In the genomic region with DNA sequence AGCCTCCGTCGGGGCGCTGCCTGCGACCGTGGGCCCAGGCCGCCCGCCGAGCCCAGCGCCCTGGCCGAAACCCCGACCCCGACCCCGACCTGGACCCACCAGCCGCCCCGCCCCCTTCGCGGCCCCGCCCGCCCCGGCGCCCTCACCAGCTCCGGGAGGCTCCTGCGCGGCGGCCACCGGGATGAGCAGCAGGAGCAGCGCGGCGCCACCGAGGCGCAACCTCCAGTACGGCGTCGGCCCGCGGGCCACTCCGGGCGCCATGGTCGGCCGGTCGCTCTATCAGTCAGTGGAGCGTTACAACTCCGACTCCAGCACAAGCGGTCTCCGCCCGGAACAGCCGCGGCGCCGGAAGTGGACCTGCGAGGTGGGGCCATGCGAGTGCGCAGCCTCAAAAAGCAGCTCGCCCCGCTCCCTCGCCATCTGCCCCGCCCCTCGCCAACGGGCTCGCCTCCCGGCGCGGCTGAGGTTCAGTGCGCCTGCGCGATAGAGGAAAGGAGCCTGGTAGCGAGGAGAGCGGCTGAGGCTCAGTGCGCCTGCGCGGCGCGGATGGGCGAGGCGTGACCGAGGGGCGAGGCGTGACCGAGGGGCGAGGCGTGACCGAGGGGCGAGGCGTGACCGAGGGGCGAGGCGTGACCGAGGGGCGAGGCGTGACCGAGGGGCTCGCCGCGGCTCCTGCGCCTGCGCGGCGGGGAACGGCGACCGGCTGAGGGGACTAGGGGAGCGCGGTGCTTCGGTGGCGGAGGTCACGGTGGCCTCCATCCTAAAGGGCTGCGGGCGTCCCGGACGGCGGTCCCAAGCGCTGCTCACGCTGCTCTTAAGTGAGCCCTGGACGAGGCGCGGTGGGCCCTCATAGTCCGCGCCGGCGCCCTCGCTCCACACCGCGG, we compare ENCODE assay signal across 1 cellular context.
TF ChIP-seq lines count a peak whose summit lies in the region.

A gene with protein sequence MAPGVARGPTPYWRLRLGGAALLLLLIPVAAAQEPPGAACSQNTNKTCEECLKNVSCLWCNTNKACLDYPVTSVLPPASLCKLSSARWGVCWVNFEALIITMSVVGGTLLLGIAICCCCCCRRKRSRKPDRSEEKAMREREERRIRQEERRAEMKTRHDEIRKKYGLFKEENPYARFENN (minus strand): TSS at position 335 of the 884 bp plus-strand sequence. CDS start 74 bp downstream, at position 261.

TF ChIP-seq in K562, 482 proteins besides CTCF, POLR2A, EP300 and RAD21 (continued from another document and continues in another):
- TF ChIP-seq, protein P1, sequence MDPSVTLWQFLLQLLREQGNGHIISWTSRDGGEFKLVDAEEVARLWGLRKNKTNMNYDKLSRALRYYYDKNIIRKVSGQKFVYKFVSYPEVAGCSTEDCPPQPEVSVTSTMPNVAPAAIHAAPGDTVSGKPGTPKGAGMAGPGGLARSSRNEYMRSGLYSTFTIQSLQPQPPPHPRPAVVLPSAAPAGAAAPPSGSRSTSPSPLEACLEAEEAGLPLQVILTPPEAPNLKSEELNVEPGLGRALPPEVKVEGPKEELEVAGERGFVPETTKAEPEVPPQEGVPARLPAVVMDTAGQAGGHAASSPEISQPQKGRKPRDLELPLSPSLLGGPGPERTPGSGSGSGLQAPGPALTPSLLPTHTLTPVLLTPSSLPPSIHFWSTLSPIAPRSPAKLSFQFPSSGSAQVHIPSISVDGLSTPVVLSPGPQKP (CRISPR knock-in tag; IDR thresholded peaks at IDR 0.05), result no peak
- TF ChIP-seq MECOM (CRISPR knock-in tag; IDR thresholded peaks at IDR 0.05) (no peak), ZNF589 (CRISPR knock-in tag; IDR thresholded peaks at IDR 0.05; ENCODE audit: low read depth) (no peak), L3MBTL2 (IDR thresholded peaks at IDR 0.05) (peak; percentile 98), NR3C1 (CRISPR knock-in tag; IDR thresholded peaks at IDR 0.05) (peak; percentile 94), FOXA1 (IDR thresholded peaks at IDR 0.05; ENCODE audit: borderline replicate concordance) (no peak), MBD2 (IDR thresholded peaks at IDR 0.05; ENCODE audit: borderline replicate concordance, low read depth) (peak; percentile 1; the same call in 1 of the 2 replicates), NFIC (IDR thresholded peaks at IDR 0.05) (no peak), ZNF384 (IDR thresholded peaks at IDR 0.05; ENCODE audit: low read depth, low read length) (no peak), POLR2B (IDR thresholded peaks at IDR 0.05; ENCODE audit: low read depth, partially characterized antibody) (peak; percentile 89), DACH1 (IDR thresholded peaks at IDR 0.05; ENCODE audit: partially characterized antibody) (no peak), RBM34 (IDR thresholded peaks at IDR 0.05; ENCODE audit: borderline replicate concordance, insufficient read depth, low read length) (0 out of 2 replicates have a peak, but pooled peaks have one; percentile 45), HMG20B (CRISPR knock-in tag; IDR thresholded peaks at IDR 0.05) (no peak), EWSR1 (IDR thresholded peaks at IDR 0.05; ENCODE audit: borderline replicate concordance, low read depth, partially characterized antibody) (no peak), CBX2 (IDR thresholded peaks at IDR 0.05; ENCODE audit: insufficient read depth, low read length, poor library complexity, severe bottlenecking) (no peak), GABPA (tag; conservative IDR thresholded peaks at IDR 0.05; ENCODE audit: low read depth) (peak; percentile 92), ZFP30 (CRISPR knock-in tag; IDR thresholded peaks at IDR 0.05; ENCODE audit: borderline replicate concordance) (no peak), BDP1 (IDR thresholded peaks at IDR 0.05; ENCODE audit: insufficient read depth, insufficient read length) (no peak), SMAD2 (IDR thresholded peaks at IDR 0.05; ENCODE audit: low read depth, low read length) (no peak), MCM2 (IDR thresholded peaks at IDR 0.05; ENCODE audit: low read depth) (no peak), ZNF586 (CRISPR knock-in tag; conservative IDR thresholded peaks at IDR 0.05) (no peak), ZNF282 (CRISPR knock-in tag; IDR thresholded peaks at IDR 0.05) (peak; percentile 79; the same call in 1 of the 2 replicates), PHB (CRISPR knock-in tag; IDR thresholded peaks at IDR 0.05) (no peak), RBBP5 (IDR thresholded peaks at IDR 0.05; ENCODE audit: borderline replicate concordance, insufficient read depth, low read length, poor library complexity, severe bottlenecking) (peak; percentile 63), PRPF4 (IDR thresholded peaks at IDR 0.05; ENCODE audit: insufficient read depth, low read depth, low read length, poor library complexity, severe bottlenecking) (no peak), TRIM28 (IDR thresholded peaks at IDR 0.05) (no peak)
- TF ChIP-seq, protein P2, sequence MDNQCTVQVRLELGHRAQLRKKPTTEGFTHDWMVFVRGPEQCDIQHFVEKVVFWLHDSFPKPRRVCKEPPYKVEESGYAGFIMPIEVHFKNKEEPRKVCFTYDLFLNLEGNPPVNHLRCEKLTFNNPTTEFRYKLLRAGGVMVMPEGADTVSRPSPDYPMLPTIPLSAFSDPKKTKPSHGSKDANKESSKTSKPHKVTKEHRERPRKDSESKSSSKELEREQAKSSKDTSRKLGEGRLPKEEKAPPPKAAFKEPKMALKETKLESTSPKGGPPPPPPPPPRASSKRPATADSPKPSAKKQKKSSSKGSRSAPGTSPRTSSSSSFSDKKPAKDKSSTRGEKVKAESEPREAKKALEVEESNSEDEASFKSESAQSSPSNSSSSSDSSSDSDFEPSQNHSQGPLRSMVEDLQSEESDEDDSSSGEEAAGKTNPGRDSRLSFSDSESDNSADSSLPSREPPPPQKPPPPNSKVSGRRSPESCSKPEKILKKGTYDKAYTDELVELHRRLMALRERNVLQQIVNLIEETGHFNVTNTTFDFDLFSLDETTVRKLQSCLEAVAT (IDR thresholded peaks at IDR 0.05), result no peak
- TF ChIP-seq, protein P3, sequence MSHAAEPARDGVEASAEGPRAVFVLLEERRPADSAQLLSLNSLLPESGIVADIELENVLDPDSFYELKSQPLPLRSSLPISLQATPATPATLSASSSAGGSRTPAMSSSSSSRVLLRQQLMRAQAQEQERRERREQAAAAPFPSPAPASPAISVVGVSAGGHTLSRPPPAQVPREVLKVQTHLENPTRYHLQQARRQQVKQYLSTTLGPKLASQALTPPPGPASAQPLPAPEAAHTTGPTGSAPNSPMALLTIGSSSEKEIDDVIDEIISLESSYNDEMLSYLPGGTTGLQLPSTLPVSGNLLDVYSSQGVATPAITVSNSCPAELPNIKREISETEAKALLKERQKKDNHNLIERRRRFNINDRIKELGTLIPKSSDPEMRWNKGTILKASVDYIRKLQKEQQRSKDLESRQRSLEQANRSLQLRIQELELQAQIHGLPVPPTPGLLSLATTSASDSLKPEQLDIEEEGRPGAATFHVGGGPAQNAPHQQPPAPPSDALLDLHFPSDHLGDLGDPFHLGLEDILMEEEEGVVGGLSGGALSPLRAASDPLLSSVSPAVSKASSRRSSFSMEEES (CRISPR knock-in tag; IDR thresholded peaks at IDR 0.05), result no peak
- TF ChIP-seq, protein P4, sequence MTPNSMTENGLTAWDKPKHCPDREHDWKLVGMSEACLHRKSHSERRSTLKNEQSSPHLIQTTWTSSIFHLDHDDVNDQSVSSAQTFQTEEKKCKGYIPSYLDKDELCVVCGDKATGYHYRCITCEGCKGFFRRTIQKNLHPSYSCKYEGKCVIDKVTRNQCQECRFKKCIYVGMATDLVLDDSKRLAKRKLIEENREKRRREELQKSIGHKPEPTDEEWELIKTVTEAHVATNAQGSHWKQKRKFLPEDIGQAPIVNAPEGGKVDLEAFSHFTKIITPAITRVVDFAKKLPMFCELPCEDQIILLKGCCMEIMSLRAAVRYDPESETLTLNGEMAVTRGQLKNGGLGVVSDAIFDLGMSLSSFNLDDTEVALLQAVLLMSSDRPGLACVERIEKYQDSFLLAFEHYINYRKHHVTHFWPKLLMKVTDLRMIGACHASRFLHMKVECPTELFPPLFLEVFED (CRISPR knock-in tag; conservative IDR thresholded peaks at IDR 0.05), result no peak
- TF ChIP-seq, protein P5, sequence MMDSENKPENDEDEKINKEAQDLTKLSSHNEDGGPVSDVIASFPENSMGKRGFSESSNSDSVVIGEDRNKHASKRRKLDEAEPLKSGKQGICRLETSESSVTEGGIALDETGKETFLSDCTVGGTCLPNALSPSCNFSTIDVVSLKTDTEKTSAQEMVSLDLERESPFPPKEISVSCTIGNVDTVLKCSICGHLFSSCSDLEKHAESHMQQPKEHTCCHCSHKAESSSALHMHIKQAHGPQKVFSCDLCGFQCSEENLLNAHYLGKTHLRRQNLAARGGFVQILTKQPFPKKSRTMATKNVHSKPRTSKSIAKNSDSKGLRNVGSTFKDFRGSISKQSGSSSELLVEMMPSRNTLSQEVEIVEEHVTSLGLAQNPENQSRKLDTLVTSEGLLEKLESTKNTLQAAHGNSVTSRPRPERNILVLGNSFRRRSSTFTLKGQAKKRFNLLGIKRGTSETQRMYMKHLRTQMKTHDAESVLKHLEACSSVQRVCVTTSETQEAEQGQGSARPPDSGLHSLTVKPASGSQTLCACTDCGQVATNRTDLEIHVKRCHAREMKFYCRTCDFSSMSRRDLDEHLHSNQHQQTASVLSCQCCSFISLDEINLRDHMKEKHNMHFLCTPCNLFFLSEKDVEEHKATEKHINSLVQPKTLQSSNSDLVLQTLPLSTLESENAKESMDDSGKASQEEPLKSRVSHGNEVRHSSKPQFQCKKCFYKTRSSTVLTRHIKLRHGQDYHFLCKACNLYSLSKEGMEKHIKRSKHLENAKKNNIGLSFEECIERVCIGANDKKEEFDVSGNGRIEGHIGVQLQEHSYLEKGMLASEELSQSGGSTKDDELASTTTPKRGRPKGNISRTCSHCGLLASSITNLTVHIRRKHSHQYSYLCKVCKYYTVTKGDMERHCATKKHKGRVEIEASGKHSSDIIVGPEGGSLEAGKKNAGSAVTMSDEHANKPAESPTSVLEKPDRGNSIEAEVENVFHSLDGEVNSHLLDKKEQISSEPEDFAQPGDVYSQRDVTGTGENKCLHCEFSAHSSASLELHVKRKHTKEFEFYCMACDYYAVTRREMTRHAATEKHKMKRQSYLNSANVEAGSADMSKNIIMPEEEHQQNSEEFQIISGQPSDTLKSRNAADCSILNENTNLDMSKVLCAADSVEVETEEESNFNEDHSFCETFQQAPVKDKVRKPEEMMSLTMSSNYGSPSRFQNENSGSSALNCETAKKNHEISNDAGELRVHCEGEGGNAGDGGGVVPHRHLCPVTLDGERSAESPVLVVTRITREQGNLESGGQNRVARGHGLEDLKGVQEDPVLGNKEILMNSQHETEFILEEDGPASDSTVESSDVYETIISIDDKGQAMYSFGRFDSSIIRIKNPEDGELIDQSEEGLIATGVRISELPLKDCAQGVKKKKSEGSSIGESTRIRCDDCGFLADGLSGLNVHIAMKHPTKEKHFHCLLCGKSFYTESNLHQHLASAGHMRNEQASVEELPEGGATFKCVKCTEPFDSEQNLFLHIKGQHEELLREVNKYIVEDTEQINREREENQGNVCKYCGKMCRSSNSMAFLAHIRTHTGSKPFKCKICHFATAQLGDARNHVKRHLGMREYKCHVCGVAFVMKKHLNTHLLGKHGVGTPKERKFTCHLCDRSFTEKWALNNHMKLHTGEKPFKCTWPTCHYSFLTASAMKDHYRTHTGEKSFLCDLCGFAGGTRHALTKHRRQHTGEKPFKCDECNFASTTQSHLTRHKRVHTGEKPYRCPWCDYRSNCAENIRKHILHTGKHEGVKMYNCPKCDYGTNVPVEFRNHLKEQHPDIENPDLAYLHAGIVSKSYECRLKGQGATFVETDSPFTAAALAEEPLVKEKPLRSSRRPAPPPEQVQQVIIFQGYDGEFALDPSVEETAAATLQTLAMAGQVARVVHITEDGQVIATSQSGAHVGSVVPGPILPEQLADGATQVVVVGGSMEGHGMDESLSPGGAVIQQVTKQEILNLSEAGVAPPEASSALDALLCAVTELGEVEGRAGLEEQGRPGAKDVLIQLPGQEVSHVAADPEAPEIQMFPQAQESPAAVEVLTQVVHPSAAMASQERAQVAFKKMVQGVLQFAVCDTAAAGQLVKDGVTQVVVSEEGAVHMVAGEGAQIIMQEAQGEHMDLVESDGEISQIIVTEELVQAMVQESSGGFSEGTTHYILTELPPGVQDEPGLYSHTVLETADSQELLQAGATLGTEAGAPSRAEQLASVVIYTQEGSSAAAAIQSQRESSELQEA (IDR thresholded peaks at IDR 0.05; ENCODE audit: low read depth), result no peak
- TF ChIP-seq, protein P6, sequence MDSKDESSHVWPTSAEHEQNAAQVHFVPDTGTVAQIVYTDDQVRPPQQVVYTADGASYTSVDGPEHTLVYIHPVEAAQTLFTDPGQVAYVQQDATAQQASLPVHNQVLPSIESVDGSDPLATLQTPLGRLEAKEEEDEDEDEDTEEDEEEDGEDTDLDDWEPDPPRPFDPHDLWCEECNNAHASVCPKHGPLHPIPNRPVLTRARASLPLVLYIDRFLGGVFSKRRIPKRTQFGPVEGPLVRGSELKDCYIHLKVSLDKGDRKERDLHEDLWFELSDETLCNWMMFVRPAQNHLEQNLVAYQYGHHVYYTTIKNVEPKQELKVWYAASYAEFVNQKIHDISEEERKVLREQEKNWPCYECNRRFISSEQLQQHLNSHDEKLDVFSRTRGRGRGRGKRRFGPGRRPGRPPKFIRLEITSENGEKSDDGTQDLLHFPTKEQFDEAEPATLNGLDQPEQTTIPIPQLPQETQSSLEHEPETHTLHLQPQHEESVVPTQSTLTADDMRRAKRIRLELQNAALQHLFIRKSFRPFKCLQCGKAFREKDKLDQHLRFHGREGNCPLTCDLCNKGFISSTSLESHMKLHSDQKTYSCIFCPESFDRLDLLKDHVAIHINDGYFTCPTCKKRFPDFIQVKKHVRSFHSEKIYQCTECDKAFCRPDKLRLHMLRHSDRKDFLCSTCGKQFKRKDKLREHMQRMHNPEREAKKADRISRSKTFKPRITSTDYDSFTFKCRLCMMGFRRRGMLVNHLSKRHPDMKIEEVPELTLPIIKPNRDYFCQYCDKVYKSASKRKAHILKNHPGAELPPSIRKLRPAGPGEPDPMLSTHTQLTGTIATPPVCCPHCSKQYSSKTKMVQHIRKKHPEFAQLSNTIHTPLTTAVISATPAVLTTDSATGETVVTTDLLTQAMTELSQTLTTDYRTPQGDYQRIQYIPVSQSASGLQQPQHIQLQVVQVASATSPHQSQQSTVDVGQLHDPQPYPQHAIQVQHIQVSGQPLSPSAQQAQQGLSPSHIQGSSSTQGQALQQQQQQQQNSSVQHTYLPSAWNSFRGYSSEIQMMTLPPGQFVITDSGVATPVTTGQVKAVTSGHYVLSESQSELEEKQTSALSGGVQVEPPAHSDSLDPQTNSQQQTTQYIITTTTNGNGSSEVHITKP (IDR thresholded peaks at IDR 0.05; ENCODE audit: partially characterized antibody), result no peak
- TF ChIP-seq, protein P7, sequence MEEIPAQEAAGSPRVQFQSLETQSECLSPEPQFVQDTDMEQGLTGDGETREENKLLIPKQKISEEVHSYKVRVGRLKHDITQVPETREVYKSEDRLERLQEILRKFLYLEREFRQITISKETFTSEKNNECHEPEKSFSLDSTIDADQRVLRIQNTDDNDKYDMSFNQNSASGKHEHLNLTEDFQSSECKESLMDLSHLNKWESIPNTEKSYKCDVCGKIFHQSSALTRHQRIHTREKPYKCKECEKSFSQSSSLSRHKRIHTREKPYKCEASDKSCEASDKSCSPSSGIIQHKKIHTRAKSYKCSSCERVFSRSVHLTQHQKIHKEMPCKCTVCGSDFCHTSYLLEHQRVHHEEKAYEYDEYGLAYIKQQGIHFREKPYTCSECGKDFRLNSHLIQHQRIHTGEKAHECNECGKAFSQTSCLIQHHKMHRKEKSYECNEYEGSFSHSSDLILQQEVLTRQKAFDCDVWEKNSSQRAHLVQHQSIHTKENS (CRISPR knock-in tag; IDR thresholded peaks at IDR 0.05), result no peak
